9 cellular contexts compared by ENCODE assay signal in the genomic region with DNA sequence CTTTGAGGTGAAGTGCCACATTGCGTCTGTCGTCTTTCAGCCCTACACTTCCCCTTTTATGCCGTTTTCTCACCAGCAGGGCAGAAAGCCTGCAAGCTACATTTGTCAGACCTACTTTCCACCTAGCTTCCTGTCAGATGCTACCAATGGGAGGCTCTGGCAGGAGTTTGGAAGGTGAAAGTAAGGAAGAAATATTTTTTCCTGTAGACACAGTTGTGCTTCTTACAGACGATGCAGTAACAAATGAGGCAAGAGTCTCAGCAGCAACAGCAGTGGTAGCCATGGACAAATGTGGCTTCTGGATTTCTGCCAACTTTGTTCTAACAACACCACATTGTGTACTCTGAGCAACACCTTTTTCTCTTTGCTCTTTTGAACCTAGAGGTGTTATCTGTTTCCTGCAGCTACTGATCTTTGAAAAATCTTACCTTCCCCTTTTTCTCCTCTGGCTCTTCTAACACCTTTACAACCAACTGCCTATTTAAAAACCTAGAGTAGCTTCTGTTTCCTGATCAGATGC.
A peak's percentile ranks its signal among the peaks of the same experiment; 100 is the strongest.
DNase-seq lines count a peak whose midpoint lies in the region; ATAC-seq and TF ChIP-seq lines count a peak whose summit lies in the region.
"Had no signal": no experiment of that assay in that cellular context is flagged by ENCODE, and none has a peak within 500 bp of the region (broad histone marks: within the 10 kb centered on the region; RNA-seq: fewer than 3 reads in every experiment).

No MANE protein-coding gene starts in this region.

- H3K27me3 ChIP-seq in prostate gland (replicated peaks; ENCODE audit: insufficient read depth): no peaks in the 10 kb centered on the region

- H3K9me3 Mint-ChIP-seq in activated naive CD4-positive, alpha-beta T cell treated with anti-CD3 and anti-CD28 coated beads, Interleukin-2, amount 50 U/mL, for 72 hours: no peaks in the 10 kb centered on the region

- DNase-seq in NCI-H748 treated with DMSO at 0.1 percent for 48 hours (lab: John Stamatoyannopoulos, UW) (peak; percentile 17), nucleus accumbens (lab: John Stamatoyannopoulos, UW) (no peak), prostate gland (ENCODE audit: low spot score) (no peak), midbrain (lab: John Stamatoyannopoulos, UW) (no peak)
- DNase-seq in activated naive CD4-positive, alpha-beta T cell treated with anti-CD3 and anti-CD28 coated beads, Interleukin-2, amount 50 U/mL, for 72 hours (ENCODE audit: low spot score in 2 of 2): peak in 1 of 2 donors; percentile 26
- DNase-seq in stimulated activated CD4-positive, alpha-beta T cell treated with anti-CD3 and anti-CD28 coated beads, Interleukin-15, amount 100 ng/mL, for 24 hours: peak; percentile 25

- no peak overlapping the region for H3K4me3 ChIP-seq in prostate gland

- H3K9me3 ChIP-seq in prostate gland: no peaks in the 10 kb centered on the region

- peak; percentile 77 for ATAC-seq in GM18870 (IDR thresholded peaks at IDR 0.05; ENCODE audit: unreplicated experiment)
- peak; percentile 88 for ATAC-seq in HG02798 (IDR thresholded peaks at IDR 0.05; ENCODE audit: poor library complexity, unreplicated experiment)
- ATAC-seq in activated naive CD4-positive, alpha-beta T cell treated with anti-CD3 and anti-CD28 coated beads, Interleukin-2, amount 50 U/mL, for 72 hours: peak; percentile 75 to 92
- ATAC-seq: Panc1 had no signal

- H3K27ac ChIP-seq in prostate gland: no peak overlapping the region

- no peaks in the 10 kb centered on the region for H3K4me1 ChIP-seq in prostate gland (replicated peaks)

- no peak overlapping the region for H3K27ac Mint-ChIP-seq in activated naive CD4-positive, alpha-beta T cell treated with anti-CD3 and anti-CD28 coated beads, Interleukin-2, amount 50 U/mL, for 72 hours

- no peaks in the 10 kb centered on the region for H3K36me3 ChIP-seq in prostate gland

- no peak for TF ChIP-seq POLR2A in prostate gland (IDR thresholded peaks at IDR 0.05)

- H3K36me3 Mint-ChIP-seq in activated naive CD4-positive, alpha-beta T cell treated with anti-CD3 and anti-CD28 coated beads, Interleukin-2, amount 50 U/mL, for 72 hours: peaks cover 0 to 5% of the 10 kb centered on the region in 2 donors

- TF ChIP-seq CTCF in prostate gland (IDR thresholded peaks at IDR 0.05): no peak

- intact Hi-C loops in prostate gland (cut with DNase I): no loop called here

- WGBS in prostate gland: 61% methylated on average over 4 of the region's 4 CpGs

Comparison
In these comparisons a context has a peak if more than half of its experiments do, and no peak if none do; other contexts are left out.
1. DNase-seq: peak in NCI-H748 treated with DMSO at 0.1 percent for 48 hours (single experiment) and stimulated activated CD4-positive, alpha-beta T cell treated with anti-CD3 and anti-CD28 coated beads, Interleukin-15, amount 100 ng/mL, for 24 hours (single experiment); none in nucleus accumbens (0 of 56), prostate gland (single experiment) and midbrain (single experiment).
2. Peak in every context shown above with its lines, with median percentiles within 50 percentile points of each other: ATAC-seq.